Comparison of ENCODE assay signal across 8 cellular contexts in the genomic region with DNA sequence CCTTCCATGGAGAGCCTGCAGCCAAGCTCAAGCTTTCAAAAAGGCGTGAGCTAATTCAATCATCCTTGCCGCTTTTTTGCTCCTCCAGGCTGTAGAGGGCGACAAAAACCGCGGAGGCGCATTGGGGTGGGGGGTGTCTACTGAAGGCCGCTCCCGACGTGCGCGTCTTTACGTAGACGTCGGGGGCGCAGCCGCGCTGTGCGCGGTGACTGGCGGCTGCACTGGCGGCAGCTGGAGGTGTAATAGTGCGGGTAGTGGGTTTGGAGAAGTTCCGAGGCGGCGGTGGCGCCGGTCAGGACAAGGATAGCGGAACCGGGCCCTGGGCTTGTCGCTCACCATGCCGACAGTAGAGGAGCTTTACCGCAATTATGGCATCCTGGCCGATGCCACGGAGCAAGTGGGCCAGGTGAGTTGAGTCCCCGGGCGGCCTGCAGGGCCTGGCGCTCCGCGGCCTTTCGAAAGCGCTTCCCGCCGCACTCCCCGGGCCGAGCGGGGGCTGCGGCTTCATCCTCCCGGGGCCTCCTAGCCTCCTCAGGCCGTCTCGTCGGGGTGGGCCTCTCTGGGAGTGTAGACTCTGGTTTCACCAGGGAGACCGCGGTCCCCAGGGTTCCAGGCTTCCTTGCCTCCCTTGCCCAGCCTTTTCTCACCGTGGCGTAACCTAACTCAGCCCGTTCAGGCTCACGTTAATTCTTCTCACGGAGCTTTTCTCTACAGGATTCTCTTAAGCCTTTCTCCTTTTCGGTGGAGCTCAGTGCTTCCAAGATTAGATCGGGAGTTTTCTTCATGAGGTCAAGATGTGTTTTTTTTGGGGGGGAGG. TPM values are rescaled to one million over a fixed set of nuclear protein-coding genes. Genes with fewer than 3 reads are reported as not detected.
DNase-seq lines count a peak whose midpoint lies in the region; ATAC-seq, FAIRE-seq and TF ChIP-seq lines count a peak whose summit lies in the region.

A gene (plus strand): TSS at position 206 of the 817 bp plus-strand sequence. CDS start 132 bp downstream, at position 338.

- H3K9me3 ChIP-seq in right atrium auricular region (no peaks in the 10 kb centered on the region), psoas muscle (no peaks in the 10 kb centered on the region)

- no peaks in the 10 kb centered on the region for H3K27me3 ChIP-seq in right atrium auricular region
- H3K27me3 ChIP-seq in psoas muscle (ENCODE audit: insufficient read depth in 3 of 3, low read length in 2 of 3): no peaks in the 10 kb centered on the region

- TF ChIP-seq CTCF in right atrium auricular region (IDR thresholded peaks at IDR 0.05) (peak; percentile 80 to 90), psoas muscle (IDR thresholded peaks at IDR 0.05) (peak; percentile 58)

- H3K4me1 ChIP-seq in right atrium auricular region: peaks cover 0 to 23% of the 10 kb centered on the region in 2 donors
- H3K4me1 ChIP-seq in psoas muscle: peaks cover 22% of the 10 kb centered on the region

- DNase-seq in NCI-H187 (lab: John Stamatoyannopoulos, UW) (peak; percentile 88 to 97), T-helper 2 cell (peak; percentile 73 to 97 (median 90)), right atrium auricular region (ENCODE audit: low spot score) (peak; percentile 89), psoas muscle (peak; percentile 92 to 95), urothelium cell line (ENCODE audit: low spot score) (peak; percentile 87)

- ATAC-seq in GM18499 (IDR thresholded peaks at IDR 0.05; ENCODE audit: insufficient read depth, unreplicated experiment) (peak; percentile 92), HG02943 (IDR thresholded peaks at IDR 0.05; ENCODE audit: low read depth, unreplicated experiment) (peak; percentile 99), psoas muscle (peak; percentile 99 to 100 (median 100))

- H3K36me3 ChIP-seq in right atrium auricular region: no peaks in the 10 kb centered on the region
- H3K36me3 ChIP-seq in psoas muscle (ENCODE audit: insufficient read depth in 1 of 2, low read depth in 1 of 2): no peaks in the 10 kb centered on the region

- intact Hi-C loops in psoas muscle (cut with DNase I): no loop called here

- H3K4me3 ChIP-seq in right atrium auricular region: peak within 1 kb of the TSS; percentile 71 to 78
- H3K4me3 ChIP-seq in psoas muscle: peak within 1 kb of the TSS; percentile 85

- FAIRE-seq in urothelium cell line (lab: Jason Lieb, UNC): peak; percentile 48

- peak within 1 kb of the TSS; percentile 80 for H3K27ac ChIP-seq in angular gyrus (ENCODE audit: low read depth, low read length)
- peak within 1 kb of the TSS; percentile 78 to 86 for H3K27ac ChIP-seq in right atrium auricular region
- peak within 1 kb of the TSS; percentile 80 for H3K27ac ChIP-seq in psoas muscle

- WGBS in psoas muscle, 3 donors: 0% methylated on average over 57 to 60 of the region's 60 CpGs

RNA-seq across cellular contexts. Expression of the gene that starts here (rescaled TPM):
- 10 to 100 TPM; 37.7 to 50.3 TPM for total RNA-seq in right atrium auricular region
- total RNA-seq in psoas muscle: 10 to 100 TPM; 38.3 to 70.1 (median 52.9) TPM
- 10 to 100 TPM; 27.9 to 99.6 (median 41.9) TPM for polyA plus RNA-seq in psoas muscle

Comparison
In these comparisons a context has a peak if more than half of its experiments do, and no peak if none do; other contexts are left out.
1. Peak in every context shown above with its lines: DNase-seq, ATAC-seq, H3K4me3 ChIP-seq and H3K27ac ChIP-seq.